In genomic region chr19:4800591-4801081, GRCh38 we compare ENCODE assay signal across 17 cellular contexts. TPM values are rescaled to one million over a fixed set of nuclear protein-coding genes. Genes with fewer than 3 reads are reported as not detected.
DNase-seq lines count a peak whose midpoint lies in the region; ATAC-seq and TF ChIP-seq lines count a peak whose summit lies in the region.
"Had no signal": no experiment of that assay in that cellular context is flagged by ENCODE, and none has a peak within 500 bp of the region (broad histone marks: within the 10 kb centered on the region; RNA-seq: fewer than 3 reads in every experiment).

No MANE protein-coding gene starts in this region.

- no peaks in the 10 kb centered on the region for H3K27me3 ChIP-seq in left lung

- ATAC-seq in left lung (peak; percentile 90), HG03095 (IDR thresholded peaks at IDR 0.05; ENCODE audit: unreplicated experiment) (no peak)

- H3K4me1 ChIP-seq in left lung: peaks cover 3 to 11% of the 10 kb centered on the region in 2 donors

- no peaks in the 10 kb centered on the region for H3K4me1 Mint-ChIP-seq in HFFc6 (ENCODE audit: low read depth)
- H3K4me1 Mint-ChIP-seq: H9 had no signal

- H3K9me3 ChIP-seq in left lung: no peaks in the 10 kb centered on the region

- no peak overlapping the region for H3K4me3 Mint-ChIP-seq in HFFc6
- H3K4me3 Mint-ChIP-seq: H9 had no signal

- no peaks in the 10 kb centered on the region for H3K9me3 Mint-ChIP-seq in HFFc6
- H3K9me3 Mint-ChIP-seq: H9 had no signal

- TF ChIP-seq CTCF in left lung (IDR thresholded peaks at IDR 0.05) (no peak), HFFc6 (IDR thresholded peaks at IDR 0.05) (no peak), foreskin fibroblast (IDR thresholded peaks at IDR 0.05; ENCODE audit: low read depth, low read length) (no peak)

- no peak overlapping the region for H3K4me3 ChIP-seq in left lung
- H3K4me3 ChIP-seq in skin epidermis: peak overlapping the region in 1 of 7 experiments; percentile 7
- H3K4me3 ChIP-seq in foreskin fibroblast (ENCODE audit: low read depth in 1 of 2, low read length in 2 of 2): no peak overlapping the region

- H3K27ac ChIP-seq in epithelial cell of prostate (peak overlapping the region; percentile 65), left lung (peak overlapping the region in 1 of 2 donors; percentile 33), skin epidermis (peak overlapping the region in 19 of 21 experiments; percentile 46 to 90 (median 79))

- peaks cover 0 to 27% of the 10 kb centered on the region in 2 donors for H3K36me3 ChIP-seq in left lung

- DNase-seq in HT-29 (ENCODE audit: low spot score) (peak; percentile 89), epithelial cell of prostate (ENCODE audit: low read depth, low spot score) (peak; percentile 78), left lung (peak; percentile 79 to 83), HFFc6 (no peak), foreskin fibroblast (no peak)
- DNase-seq in central memory CD4-positive, alpha-beta T cell: no peak
- DNase-seq: activated CD4-positive, alpha-beta T cell treated with anti-CD3 and anti-CD28 coated beads for 1 hour; anterior cingulate cortex; H9; MV-4-11; NCI-H2081; NCI-H510A treated with DMSO at 0.1 percent for 48 hours; retina; stimulated activated CD4-positive, alpha-beta T cell treated with anti-CD3 and anti-CD28 coated beads, Interleukin-1b, Interleukin-23, amount 100 ng/mL, for 48 hours; T1000 had no signal

- H3K36me3 Mint-ChIP-seq in HFFc6 (ENCODE audit: low read depth): peaks cover 14% of the 10 kb centered on the region

- intact Hi-C loops in left lung (cut with DNase I): loop anchor here in 1 of 2 donors (10.0 kb wide), 1 partner anchor 234 kb away; no protein-coding TSS in a partner anchor

- H3K27me3 Mint-ChIP-seq in HFFc6 (ENCODE audit: insufficient read depth): no peaks in the 10 kb centered on the region; the same call in 1 of the 2 replicates

- no peak overlapping the region for H3K27ac Mint-ChIP-seq in HFFc6
- H3K27ac Mint-ChIP-seq: H9 had no signal

RNA-seq across cellular contexts. Expression of gene FEM1A, which starts 9.1 kb away (rescaled TPM):
- total RNA-seq in HT-29 (2014; rRNA removed; shearing (Covaris generic)): 17.8 and 22.2 TPM in 2 replicates
- 10 to 100 TPM in 1 of 2 donors, 1 to 10 TPM in 1; 9.9 to 14.2 TPM for total RNA-seq in left lung
- total RNA-seq in HFFc6 (2021; fragmentation: NEBNext Ultra II Directional; extraction: Animal tissue kit (Norgen Biotek cat#: 25700)): 10 to 100 TPM in 1 of 6 experiments, 1 to 10 TPM in 5; 8.4 to 10.2 (median 9.0) TPM

RNA-seq across cellular contexts. Expression of gene TICAM1, which starts 30.9 kb away (rescaled TPM):
- total RNA-seq in HT-29 (2014; rRNA removed; shearing (Covaris generic)): 3.9 and 4.0 TPM in 2 replicates
- 10 to 100 TPM; 14.6 TPM for total RNA-seq in left lung
- 10 to 100 TPM; 16.4 to 21.6 (median 18.4) TPM for total RNA-seq in HFFc6 (2021; fragmentation: NEBNext Ultra II Directional; extraction: Animal tissue kit (Norgen Biotek cat#: 25700))

Comparison
In these comparisons a context has a peak if more than half of its experiments do, and no peak if none do; other contexts are left out.
1. DNase-seq: peak in HT-29 (single experiment), epithelial cell of prostate (single experiment) and left lung (2 of 2); none in central memory CD4-positive, alpha-beta T cell (single experiment), HFFc6 (single experiment) and foreskin fibroblast (0 of 2).